Comparison of ENCODE assay signal across 19 cellular contexts in the genomic region with DNA sequence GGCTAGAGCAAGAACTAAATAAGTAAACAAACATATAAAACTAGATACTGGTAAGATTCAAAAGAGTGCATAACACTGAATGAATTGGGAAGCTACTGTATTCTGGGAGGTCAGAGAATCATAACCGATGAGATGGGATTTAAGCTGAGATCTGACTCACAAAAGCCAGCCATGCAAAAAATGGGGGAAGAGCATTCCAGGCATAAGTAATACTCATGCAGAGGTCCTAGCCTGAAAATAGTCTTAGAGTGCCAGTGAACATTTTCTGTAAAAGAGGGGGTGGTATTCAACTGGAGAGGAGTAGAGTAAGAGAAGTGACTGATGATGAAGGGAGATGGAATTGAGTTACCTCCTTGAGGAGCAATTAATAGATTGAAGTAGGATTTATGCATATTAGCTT.
"Had no signal": no experiment of that assay in that cellular context is flagged by ENCODE, and none has a peak within 500 bp of the region (broad histone marks: within the 10 kb centered on the region; RNA-seq: fewer than 3 reads in every experiment).

No MANE protein-coding gene starts in this region.

- H3K9me3 ChIP-seq: colonic mucosa, right atrium auricular region, thyroid gland, upper lobe of right lung had no signal

- H3K27ac ChIP-seq: breast epithelium, colonic mucosa, dorsolateral prefrontal cortex, right atrium auricular region, thyroid gland, upper lobe of right lung had no signal

- ATAC-seq: effector memory CD8-positive, alpha-beta T cell; esophagus mucosa; natural killer cell; upper lobe of right lung had no signal

- H3K27me3 ChIP-seq: breast epithelium, colonic mucosa, dorsolateral prefrontal cortex, right atrium auricular region, thyroid gland, upper lobe of right lung had no signal

- DNase-seq: activated naive CD4-positive, alpha-beta T cell treated with Interleukin-2 at 50 U/mL for 16 hours; activated naive CD8-positive, alpha-beta T cell treated with anti-CD3 and anti-CD28 coated beads, Interleukin-2, amount 10 ng/mL, durations not matched to agents 7 days and 5 days; activated T-cell treated with anti-CD3 and anti-CD28 coated beads, Interleukin-2, amount 50 U/mL, for 24 hours; anterior cingulate cortex; dorsolateral prefrontal cortex; effector memory CD8-positive, alpha-beta T cell; left ventricle myocardium superior; mammary epithelial cell; midbrain; natural killer cell; stimulated activated CD4-positive, alpha-beta T cell treated with anti-CD3 and anti-CD28 coated beads, Interleukin-12 subunit alpha, Interleukin-12 subunit beta, amount 100 ng/mL, for 4 hours; substantia nigra; T-helper 1 cell; thyroid gland; upper lobe of right lung had no signal

- H3K4me3 ChIP-seq: breast epithelium, colonic mucosa, dorsolateral prefrontal cortex, right atrium auricular region, thyroid gland, upper lobe of right lung had no signal

- H3K4me1 ChIP-seq: breast epithelium, colonic mucosa, right atrium auricular region, thyroid gland, upper lobe of right lung had no signal

- H3K36me3 ChIP-seq: breast epithelium, colonic mucosa, right atrium auricular region, thyroid gland, upper lobe of right lung had no signal
